1 cellular context compared by ENCODE assay signal in the genomic region with DNA sequence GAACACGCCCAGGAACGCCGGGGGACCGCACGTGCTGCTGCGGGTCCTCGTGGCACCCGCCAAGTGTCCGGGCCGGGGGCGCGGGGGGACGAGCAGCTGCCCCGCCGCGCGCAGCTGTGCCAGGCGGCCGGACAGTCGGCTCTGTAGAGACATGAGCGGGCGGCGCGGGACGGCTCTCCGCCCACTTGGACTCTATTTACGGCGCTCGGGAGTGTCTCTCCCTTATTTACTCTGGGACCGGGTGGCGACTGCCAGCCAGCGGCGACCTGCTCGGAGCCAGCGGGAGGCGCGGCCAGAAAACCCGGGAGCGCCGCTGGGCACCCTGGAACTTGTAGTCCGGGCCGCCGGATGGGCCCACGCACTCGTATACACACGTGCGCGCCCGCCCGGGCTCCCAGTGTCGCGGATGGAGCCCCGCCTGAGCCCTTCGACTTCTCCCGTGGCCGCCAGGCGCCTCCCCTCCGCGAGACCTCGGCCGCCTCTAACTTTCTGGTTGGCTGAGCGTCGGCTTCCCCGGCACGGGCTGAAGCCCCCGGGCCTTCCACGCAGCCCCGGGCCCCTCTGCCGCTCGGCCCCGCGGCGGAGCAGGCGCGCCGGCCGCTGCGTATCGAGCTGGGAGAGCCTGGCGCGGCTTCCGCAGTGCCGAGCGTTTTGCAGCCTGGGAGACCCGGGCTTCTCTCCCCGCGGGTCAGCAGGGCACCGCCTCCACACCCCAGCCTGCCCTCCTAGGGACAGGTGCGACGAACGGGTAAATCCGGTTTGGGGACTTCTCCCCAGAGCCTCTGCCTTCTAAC.
TF ChIP-seq lines count a peak whose summit lies in the region.

MACROD1 (minus strand) TSS at position 272 of the 794 bp plus-strand sequence; CDS start at position 153, 119 bp downstream.

TF ChIP-seq in WTC11, 78 proteins besides CTCF, POLR2A, EP300 and RAD21 (continued from another document):
- TF ChIP-seq AFF4 (CRISPR knock-in tag; IDR thresholded peaks at IDR 0.05; ENCODE audit: borderline replicate concordance) (no peak), RELA (CRISPR knock-in tag; IDR thresholded peaks at IDR 0.05; ENCODE audit: borderline replicate concordance) (0 out of 2 replicates have a peak, but pooled peaks have one; percentile 33), ZNF671 (CRISPR knock-in tag; IDR thresholded peaks at IDR 0.05) (no peak), USF1 (CRISPR knock-in tag; IDR thresholded peaks at IDR 0.05) (0 out of 2 replicates have a peak, but pooled peaks have one; percentile 44), SP1 (CRISPR knock-in tag; conservative IDR thresholded peaks at IDR 0.05) (peak; percentile 24; the same call in 1 of the 2 replicates), ZNF232 (CRISPR knock-in tag; IDR thresholded peaks at IDR 0.05) (peak; percentile 61; the same call in 1 of the 2 replicates), TEAD1 (CRISPR knock-in tag; IDR thresholded peaks at IDR 0.05) (peak; percentile 78), HMGA2 (CRISPR knock-in tag; IDR thresholded peaks at IDR 0.05) (no peak), GABPB1 (CRISPR knock-in tag; IDR thresholded peaks at IDR 0.05) (peak; percentile 44; the same call in 1 of the 2 replicates)
- TF ChIP-seq, protein P1, sequence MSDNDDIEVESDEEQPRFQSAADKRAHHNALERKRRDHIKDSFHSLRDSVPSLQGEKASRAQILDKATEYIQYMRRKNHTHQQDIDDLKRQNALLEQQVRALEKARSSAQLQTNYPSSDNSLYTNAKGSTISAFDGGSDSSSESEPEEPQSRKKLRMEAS (CRISPR knock-in tag; IDR thresholded peaks at IDR 0.05) = peak; percentile 77
- TF ChIP-seq, protein P2, sequence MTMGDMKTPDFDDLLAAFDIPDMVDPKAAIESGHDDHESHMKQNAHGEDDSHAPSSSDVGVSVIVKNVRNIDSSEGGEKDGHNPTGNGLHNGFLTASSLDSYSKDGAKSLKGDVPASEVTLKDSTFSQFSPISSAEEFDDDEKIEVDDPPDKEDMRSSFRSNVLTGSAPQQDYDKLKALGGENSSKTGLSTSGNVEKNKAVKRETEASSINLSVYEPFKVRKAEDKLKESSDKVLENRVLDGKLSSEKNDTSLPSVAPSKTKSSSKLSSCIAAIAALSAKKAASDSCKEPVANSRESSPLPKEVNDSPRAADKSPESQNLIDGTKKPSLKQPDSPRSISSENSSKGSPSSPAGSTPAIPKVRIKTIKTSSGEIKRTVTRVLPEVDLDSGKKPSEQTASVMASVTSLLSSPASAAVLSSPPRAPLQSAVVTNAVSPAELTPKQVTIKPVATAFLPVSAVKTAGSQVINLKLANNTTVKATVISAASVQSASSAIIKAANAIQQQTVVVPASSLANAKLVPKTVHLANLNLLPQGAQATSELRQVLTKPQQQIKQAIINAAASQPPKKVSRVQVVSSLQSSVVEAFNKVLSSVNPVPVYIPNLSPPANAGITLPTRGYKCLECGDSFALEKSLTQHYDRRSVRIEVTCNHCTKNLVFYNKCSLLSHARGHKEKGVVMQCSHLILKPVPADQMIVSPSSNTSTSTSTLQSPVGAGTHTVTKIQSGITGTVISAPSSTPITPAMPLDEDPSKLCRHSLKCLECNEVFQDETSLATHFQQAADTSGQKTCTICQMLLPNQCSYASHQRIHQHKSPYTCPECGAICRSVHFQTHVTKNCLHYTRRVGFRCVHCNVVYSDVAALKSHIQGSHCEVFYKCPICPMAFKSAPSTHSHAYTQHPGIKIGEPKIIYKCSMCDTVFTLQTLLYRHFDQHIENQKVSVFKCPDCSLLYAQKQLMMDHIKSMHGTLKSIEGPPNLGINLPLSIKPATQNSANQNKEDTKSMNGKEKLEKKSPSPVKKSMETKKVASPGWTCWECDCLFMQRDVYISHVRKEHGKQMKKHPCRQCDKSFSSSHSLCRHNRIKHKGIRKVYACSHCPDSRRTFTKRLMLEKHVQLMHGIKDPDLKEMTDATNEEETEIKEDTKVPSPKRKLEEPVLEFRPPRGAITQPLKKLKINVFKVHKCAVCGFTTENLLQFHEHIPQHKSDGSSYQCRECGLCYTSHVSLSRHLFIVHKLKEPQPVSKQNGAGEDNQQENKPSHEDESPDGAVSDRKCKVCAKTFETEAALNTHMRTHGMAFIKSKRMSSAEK (CRISPR knock-in tag; IDR thresholded peaks at IDR 0.05; ENCODE audit: borderline replicate concordance) = no peak
- TF ChIP-seq, protein P3, sequence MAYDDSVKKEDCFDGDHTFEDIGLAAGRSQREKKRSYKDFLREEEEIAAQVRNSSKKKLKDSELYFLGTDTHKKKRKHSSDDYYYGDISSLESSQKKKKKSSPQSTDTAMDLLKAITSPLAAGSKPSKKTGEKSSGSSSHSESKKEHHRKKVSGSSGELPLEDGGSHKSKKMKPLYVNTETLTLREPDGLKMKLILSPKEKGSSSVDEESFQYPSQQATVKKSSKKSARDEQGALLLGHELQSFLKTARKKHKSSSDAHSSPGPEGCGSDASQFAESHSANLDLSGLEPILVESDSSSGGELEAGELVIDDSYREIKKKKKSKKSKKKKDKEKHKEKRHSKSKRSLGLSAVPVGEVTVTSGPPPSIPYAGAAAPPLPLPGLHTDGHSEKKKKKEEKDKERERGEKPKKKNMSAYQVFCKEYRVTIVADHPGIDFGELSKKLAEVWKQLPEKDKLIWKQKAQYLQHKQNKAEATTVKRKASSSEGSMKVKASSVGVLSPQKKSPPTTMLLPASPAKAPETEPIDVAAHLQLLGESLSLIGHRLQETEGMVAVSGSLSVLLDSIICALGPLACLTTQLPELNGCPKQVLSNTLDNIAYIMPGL (CRISPR knock-in tag; IDR thresholded peaks at IDR 0.05) = peak; percentile 61; the same call in 1 of the 2 replicates
- TF ChIP-seq, protein P4, sequence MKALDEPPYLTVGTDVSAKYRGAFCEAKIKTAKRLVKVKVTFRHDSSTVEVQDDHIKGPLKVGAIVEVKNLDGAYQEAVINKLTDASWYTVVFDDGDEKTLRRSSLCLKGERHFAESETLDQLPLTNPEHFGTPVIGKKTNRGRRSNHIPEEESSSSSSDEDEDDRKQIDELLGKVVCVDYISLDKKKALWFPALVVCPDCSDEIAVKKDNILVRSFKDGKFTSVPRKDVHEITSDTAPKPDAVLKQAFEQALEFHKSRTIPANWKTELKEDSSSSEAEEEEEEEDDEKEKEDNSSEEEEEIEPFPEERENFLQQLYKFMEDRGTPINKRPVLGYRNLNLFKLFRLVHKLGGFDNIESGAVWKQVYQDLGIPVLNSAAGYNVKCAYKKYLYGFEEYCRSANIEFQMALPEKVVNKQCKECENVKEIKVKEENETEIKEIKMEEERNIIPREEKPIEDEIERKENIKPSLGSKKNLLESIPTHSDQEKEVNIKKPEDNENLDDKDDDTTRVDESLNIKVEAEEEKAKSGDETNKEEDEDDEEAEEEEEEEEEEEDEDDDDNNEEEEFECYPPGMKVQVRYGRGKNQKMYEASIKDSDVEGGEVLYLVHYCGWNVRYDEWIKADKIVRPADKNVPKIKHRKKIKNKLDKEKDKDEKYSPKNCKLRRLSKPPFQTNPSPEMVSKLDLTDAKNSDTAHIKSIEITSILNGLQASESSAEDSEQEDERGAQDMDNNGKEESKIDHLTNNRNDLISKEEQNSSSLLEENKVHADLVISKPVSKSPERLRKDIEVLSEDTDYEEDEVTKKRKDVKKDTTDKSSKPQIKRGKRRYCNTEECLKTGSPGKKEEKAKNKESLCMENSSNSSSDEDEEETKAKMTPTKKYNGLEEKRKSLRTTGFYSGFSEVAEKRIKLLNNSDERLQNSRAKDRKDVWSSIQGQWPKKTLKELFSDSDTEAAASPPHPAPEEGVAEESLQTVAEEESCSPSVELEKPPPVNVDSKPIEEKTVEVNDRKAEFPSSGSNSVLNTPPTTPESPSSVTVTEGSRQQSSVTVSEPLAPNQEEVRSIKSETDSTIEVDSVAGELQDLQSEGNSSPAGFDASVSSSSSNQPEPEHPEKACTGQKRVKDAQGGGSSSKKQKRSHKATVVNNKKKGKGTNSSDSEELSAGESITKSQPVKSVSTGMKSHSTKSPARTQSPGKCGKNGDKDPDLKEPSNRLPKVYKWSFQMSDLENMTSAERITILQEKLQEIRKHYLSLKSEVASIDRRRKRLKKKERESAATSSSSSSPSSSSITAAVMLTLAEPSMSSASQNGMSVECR (CRISPR knock-in tag; IDR thresholded peaks at IDR 0.05; ENCODE audit: borderline replicate concordance) = peak; percentile 73; the same call in 1 of the 2 replicates
- TF ChIP-seq, protein P5, sequence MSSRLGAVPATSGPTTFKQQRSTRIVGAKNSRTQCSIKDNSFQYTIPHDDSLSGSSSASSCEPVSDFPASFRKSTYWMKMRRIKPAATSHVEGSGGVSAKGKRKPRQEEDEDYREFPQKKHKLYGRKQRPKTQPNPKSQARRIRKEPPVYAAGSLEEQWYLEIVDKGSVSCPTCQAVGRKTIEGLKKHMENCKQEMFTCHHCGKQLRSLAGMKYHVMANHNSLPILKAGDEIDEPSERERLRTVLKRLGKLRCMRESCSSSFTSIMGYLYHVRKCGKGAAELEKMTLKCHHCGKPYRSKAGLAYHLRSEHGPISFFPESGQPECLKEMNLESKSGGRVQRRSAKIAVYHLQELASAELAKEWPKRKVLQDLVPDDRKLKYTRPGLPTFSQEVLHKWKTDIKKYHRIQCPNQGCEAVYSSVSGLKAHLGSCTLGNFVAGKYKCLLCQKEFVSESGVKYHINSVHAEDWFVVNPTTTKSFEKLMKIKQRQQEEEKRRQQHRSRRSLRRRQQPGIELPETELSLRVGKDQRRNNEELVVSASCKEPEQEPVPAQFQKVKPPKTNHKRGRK (CRISPR knock-in tag; IDR thresholded peaks at IDR 0.05; ENCODE audit: borderline replicate concordance) = no peak
